2 cellular contexts compared by ENCODE assay signal in genomic region chr22:20133930-20134549, GRCh38.
TF ChIP-seq lines count a peak whose summit lies in the region.

No MANE protein-coding gene starts in this region.

TF ChIP-seq in HepG2, 621 proteins besides CTCF, POLR2A, EP300 and RAD21:
- TF ChIP-seq TERF1 (CRISPR knock-in tag; IDR thresholded peaks at IDR 0.05) (no peak), ELK4 (CRISPR knock-in tag; IDR thresholded peaks at IDR 0.05; ENCODE audit: borderline replicate concordance) (no peak), MAFK (conservative IDR thresholded peaks at IDR 0.05 in 1 of 2, IDR thresholded peaks at IDR 0.05 in 1 of 2; ENCODE audit: low read length in 2 of 2) (no peak), KLF13 (CRISPR knock-in tag; IDR thresholded peaks at IDR 0.05) (no peak), REPIN1 (CRISPR knock-in tag; IDR thresholded peaks at IDR 0.05; ENCODE audit: borderline replicate concordance, low read depth) (no peak), DMAP1 (CRISPR knock-in tag; IDR thresholded peaks at IDR 0.05) (no peak), TBL1XR1 (IDR thresholded peaks at IDR 0.05; ENCODE audit: borderline replicate concordance, low read length, partially characterized antibody) (no peak), BRCA1 (CRISPR knock-in tag; IDR thresholded peaks at IDR 0.05) (no peak), XRCC5 (optimal IDR thresholded peaks at IDR 0.05; ENCODE audit: low read length) (no peak), PHF5A (CRISPR knock-in tag; IDR thresholded peaks at IDR 0.05; ENCODE audit: low read depth, unreplicated experiment) (no peak), ZNF160 (CRISPR knock-in tag; IDR thresholded peaks at IDR 0.05) (no peak), CENPBD1 (CRISPR knock-in tag; IDR thresholded peaks at IDR 0.05; ENCODE audit: borderline replicate concordance, low read depth) (no peak), ZNF850 (CRISPR knock-in tag; conservative IDR thresholded peaks at IDR 0.05) (no peak), PAF1 (CRISPR knock-in tag; IDR thresholded peaks at IDR 0.05) (no peak), NFYC (CRISPR knock-in tag; IDR thresholded peaks at IDR 0.05) (no peak)

TF ChIP-seq in GM12891, 5 proteins besides CTCF, POLR2A, EP300 and RAD21:
- TF ChIP-seq PAX5 (IDR thresholded peaks at IDR 0.05; ENCODE audit: insufficient read depth, low read length, severe bottlenecking) (no peak), TAF1 (IDR thresholded peaks at IDR 0.05; ENCODE audit: low read depth, low read length) (no peak), POLR2AphosphoS5 (IDR thresholded peaks at IDR 0.05; ENCODE audit: low read depth, low read length) (no peak), POU2F2 (IDR thresholded peaks at IDR 0.05; ENCODE audit: low read depth, low read length) (no peak), SPI1 (IDR thresholded peaks at IDR 0.05; ENCODE audit: low read depth, low read length) (no peak)
TF ChIP-seq in GM12891: peak in this region for 0.
